In the genomic region with DNA sequence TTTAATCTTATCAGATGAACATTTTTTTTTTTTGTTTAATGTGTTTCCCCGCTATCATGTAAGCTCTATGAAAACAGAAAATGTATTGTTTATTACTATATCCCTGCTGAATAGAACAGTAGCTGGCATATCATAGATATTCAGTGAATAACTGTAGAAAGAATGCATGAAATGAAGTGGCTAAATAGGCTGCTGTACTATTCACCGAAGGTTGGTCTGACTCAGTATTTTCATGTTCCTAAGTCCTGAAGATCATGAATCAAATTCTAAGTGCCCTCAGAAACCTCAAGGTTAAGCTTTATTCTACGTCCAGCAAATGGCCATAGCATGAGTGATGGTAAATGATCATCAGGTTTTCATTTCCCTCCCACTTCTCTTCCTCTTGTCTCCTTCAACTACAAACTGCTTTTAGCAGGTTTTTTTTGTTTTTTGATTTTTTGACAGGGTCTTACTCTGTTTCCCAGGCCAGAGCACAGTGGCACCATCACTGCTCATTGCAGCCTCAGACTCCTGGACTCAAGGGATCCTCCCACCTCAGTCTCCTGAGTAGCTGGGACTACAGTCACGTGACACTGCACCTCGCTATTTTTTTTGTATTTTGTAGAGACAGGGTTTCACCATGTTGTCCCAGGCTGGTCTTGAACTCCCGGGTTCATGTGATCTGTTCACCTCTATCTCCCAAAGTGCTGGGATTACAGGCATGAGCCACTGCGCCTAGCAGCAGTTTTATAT, we compare ENCODE assay signal across 16 cellular contexts. TPM values are rescaled to one million over a fixed set of nuclear protein-coding genes. Genes with fewer than 3 reads are reported as not detected.
A peak's percentile ranks its signal among the peaks of the same experiment; 100 is the strongest.
DNase-seq lines count a peak whose midpoint lies in the region; ATAC-seq and TF ChIP-seq lines count a peak whose summit lies in the region.
"Had no signal": no experiment of that assay in that cellular context is flagged by ENCODE, and none has a peak within 500 bp of the region (broad histone marks: within the 10 kb centered on the region; RNA-seq: fewer than 3 reads in every experiment).

No MANE protein-coding gene starts in this region.

- TF ChIP-seq CTCF in AG04450 (IDR thresholded peaks at IDR 0.05; ENCODE audit: low read depth, low read length) (no peak), HFFc6 (IDR thresholded peaks at IDR 0.05) (no peak), kidney epithelial cell (IDR thresholded peaks at IDR 0.05; ENCODE audit: insufficient read depth, low read length, poor library complexity, severe bottlenecking) (no peak)

- CTCF ChIA-PET in AG04450 (lab: Charles Lee), result interaction anchor here (0.6 kb wide), 1 partner anchor 1395 kb away, joined by 4 read pairs; no protein-coding TSS in a partner anchor

- peak; percentile 66 for DNase-seq in AG04450 (ENCODE audit: low read depth, low spot score)
- peak; percentile 94 for DNase-seq in HFFc6
- peak; percentile 86 for DNase-seq in astrocyte of the hippocampus (ENCODE audit: low read depth, low spot score)
- peak; percentile 62 for DNase-seq in kidney epithelial cell (ENCODE audit: low read depth)
- no peak for DNase-seq in LoVo (ENCODE audit: low spot score)
- DNase-seq in COLO668 (lab: John Stamatoyannopoulos, UW; ENCODE audit: unreplicated experiment), result no peak
- DNase-seq: body of pancreas; CD4-positive, alpha-beta memory T cell; MV-4-11; NCI-H510A treated with DMSO at 0.1 percent for 48 hours; SHP77 treated with DMSO at 0.1 percent for 48 hours; small intestine; uterus had no signal

- no peaks in the 10 kb centered on the region for H3K27me3 Mint-ChIP-seq in HFFc6 (ENCODE audit: insufficient read depth)
- H3K27me3 Mint-ChIP-seq: CD4-positive, alpha-beta memory T cell had no signal

- H3K9me3 Mint-ChIP-seq in HFFc6, result no peaks in the 10 kb centered on the region
- H3K9me3 Mint-ChIP-seq: CD4-positive, alpha-beta memory T cell had no signal

- no peaks in the 10 kb centered on the region for H3K36me3 Mint-ChIP-seq in HFFc6 (ENCODE audit: low read depth)
- H3K36me3 Mint-ChIP-seq: CD4-positive, alpha-beta memory T cell had no signal

- peak overlapping the region; percentile 76 for H3K27ac Mint-ChIP-seq in HFFc6
- H3K27ac Mint-ChIP-seq: CD4-positive, alpha-beta memory T cell had no signal

- peaks cover 57% of the 10 kb centered on the region for H3K4me1 Mint-ChIP-seq in HFFc6 (ENCODE audit: low read depth)

- ATAC-seq in HG02981 (IDR thresholded peaks at IDR 0.05; ENCODE audit: unreplicated experiment), result no peak
- ATAC-seq in HG03159 (IDR thresholded peaks at IDR 0.05; ENCODE audit: unreplicated experiment), result no peak
- ATAC-seq: body of pancreas had no signal

- H3K27ac ChIP-seq in AG04450 (ENCODE audit: low read depth, low read length), result peak overlapping the region; percentile 63
- H3K27ac ChIP-seq: body of pancreas, uterus, VCaP had no signal

- no peaks in the 10 kb centered on the region for H3K9me3 ChIP-seq in AG04450 (ENCODE audit: control insufficient read depth, insufficient read depth, low read length)
- H3K9me3 ChIP-seq: body of pancreas, uterus had no signal

- peak overlapping the region; percentile 27; the same call in 1 of the 2 replicates for H3K4me3 Mint-ChIP-seq in HFFc6
- H3K4me3 Mint-ChIP-seq: CD4-positive, alpha-beta memory T cell had no signal

- H3K36me3 ChIP-seq in kidney epithelial cell (ENCODE audit: control insufficient read depth, insufficient read depth, low read length), result no peaks in the 10 kb centered on the region
- H3K36me3 ChIP-seq: uterus had no signal

- no peaks in the 10 kb centered on the region for H3K27me3 ChIP-seq in AG04450 (ENCODE audit: control insufficient read depth, insufficient read depth, low read length)
- H3K27me3 ChIP-seq in kidney epithelial cell (ENCODE audit: control insufficient read depth, insufficient read depth, low read length), result no peaks in the 10 kb centered on the region
- H3K27me3 ChIP-seq: body of pancreas, uterus had no signal

- POLR2A ChIA-PET in AG04450 (lab: Yijun Ruan, JAX), result interaction anchor here (0.6 to 2.2 kb wide), 9 partner anchors 10 to 202 kb away, joined by 3 to 32 read pairs (median 6); a partner anchor contains a TSS

- H3K4me3 ChIP-seq in AG04450 (ENCODE audit: low read depth, low read length) (no peak overlapping the region), kidney epithelial cell (ENCODE audit: low read depth, low read length) (no peak overlapping the region)
- H3K4me3 ChIP-seq: body of pancreas, uterus had no signal

RNA-seq across cellular contexts. Expression of a gene that starts 19.1 kb away (rescaled TPM):
- 195 and 224 TPM in 2 replicates for polyA plus RNA-seq in AG04450 (2011; rRNA removed)
- 90.0 and 115 TPM in 2 replicates for polyA minus RNA-seq in AG04450 (2011; rRNA and poly(A)+ RNA removed)
- total RNA-seq in HFFc6 (2021; fragmentation: NEBNext Ultra II Directional; extraction: Animal tissue kit (Norgen Biotek cat#: 25700)), result 100 to 1,000 TPM; 230 to 373 (median 258) TPM
- 162 and 178 TPM in 2 replicates for total RNA-seq in kidney epithelial cell

Comparison
In these comparisons a context has a peak if more than half of its experiments do, and no peak if none do; other contexts are left out.
1. DNase-seq: peak in AG04450 (single experiment), HFFc6 (single experiment), astrocyte of the hippocampus (single experiment) and kidney epithelial cell (single experiment); none in LoVo (single experiment) and COLO668 (single experiment).